Comparison of ENCODE assay signal across 1 cellular context in genomic region chr13:42984691-42985090, GRCh38.
A peak's percentile ranks its signal among the peaks of the same experiment; 100 is the strongest.
TF ChIP-seq lines count a peak whose summit lies in the region.

No MANE protein-coding gene starts in this region.

TF ChIP-seq in GM12878, 131 proteins besides CTCF, POLR2A, EP300 and RAD21 (continued from another document):
- TF ChIP-seq ZNF592 (IDR thresholded peaks at IDR 0.05): no peak
- TF ChIP-seq MTA2 (IDR thresholded peaks at IDR 0.05; ENCODE audit: low read depth): 0 out of 2 replicates have a peak, but pooled peaks have one; percentile 13
- TF ChIP-seq RCOR1 (conservative IDR thresholded peaks at IDR 0.05; ENCODE audit: low read depth, low read length): no peak
- TF ChIP-seq STAT1 (conservative IDR thresholded peaks at IDR 0.05): no peak
- peak; percentile 41; the same call in 1 of the 3 replicates for TF ChIP-seq POU2F2 (IDR thresholded peaks at IDR 0.05; ENCODE audit: borderline replicate concordance, low read depth, low read length)
- no peak for TF ChIP-seq EGR1 (IDR thresholded peaks at IDR 0.05; ENCODE audit: borderline replicate concordance in 1 of 2, low read depth in 2 of 2, low read length in 2 of 2)
- TF ChIP-seq EZH2 (IDR thresholded peaks at IDR 0.05; ENCODE audit: borderline replicate concordance, control insufficient read depth, low read depth, low read length): no peak
- TF ChIP-seq ZNF274 (IDR thresholded peaks at IDR 0.05; ENCODE audit: insufficient read depth, insufficient read length): no peak
- no peak for TF ChIP-seq ZNF24 (IDR thresholded peaks at IDR 0.05)
- TF ChIP-seq FOXM1 (IDR thresholded peaks at IDR 0.05; ENCODE audit: low read depth, low read length): no peak
